In the genomic region with DNA sequence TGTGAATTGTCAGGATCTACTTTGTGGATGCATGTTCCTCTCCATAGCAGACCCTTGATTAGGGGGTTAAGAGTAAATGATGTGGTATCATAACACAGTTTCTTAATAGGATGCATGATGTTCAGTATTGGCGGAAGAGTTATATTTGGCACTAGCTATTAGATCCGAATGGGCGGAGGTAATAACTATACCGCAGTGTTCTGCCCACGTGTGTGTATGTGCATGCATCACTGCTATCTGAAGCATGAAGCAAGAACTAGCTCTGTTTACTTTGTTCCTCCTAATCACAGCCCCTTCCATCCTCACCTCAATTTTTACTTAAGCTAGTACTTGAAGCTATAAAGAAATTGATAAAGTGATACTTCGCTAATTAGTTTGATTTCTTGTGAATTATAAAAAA, we compare ENCODE assay signal across 16 cellular contexts.
DNase-seq lines count a peak whose midpoint lies in the region; ATAC-seq and TF ChIP-seq lines count a peak whose summit lies in the region.
"Had no signal": no experiment of that assay in that cellular context is flagged by ENCODE, and none has a peak within 500 bp of the region (broad histone marks: within the 10 kb centered on the region; RNA-seq: fewer than 3 reads in every experiment).

No MANE protein-coding gene starts in this region.

- peaks cover 73% of the 10 kb centered on the region for H3K4me1 ChIP-seq in left ventricle myocardium inferior
- H3K4me1 ChIP-seq: A549, BE2C had no signal

- no peaks in the 10 kb centered on the region for H3K4me1 Mint-ChIP-seq in activated T-helper 17 cell treated with anti-CD3 and anti-CD28 coated beads, Interleukin-2, amount 50 U/mL, for 72 hours

- H3K27ac ChIP-seq in left ventricle myocardium inferior (replicated peaks), result peak overlapping the region; percentile 90
- H3K27ac ChIP-seq: A549, C4-2B had no signal

- ATAC-seq in left cardiac atrium, result no peak
- ATAC-seq in GM19452 (IDR thresholded peaks at IDR 0.05; ENCODE audit: unreplicated experiment), result peak; percentile 54
- peak; percentile 56 for ATAC-seq in HG02798 (IDR thresholded peaks at IDR 0.05; ENCODE audit: poor library complexity, unreplicated experiment)
- ATAC-seq in activated T-helper 17 cell treated with anti-CD3 and anti-CD28 coated beads, Interleukin-2, amount 50 U/mL, for 72 hours (replicated peaks), result no peak
- ATAC-seq: A549 had no signal

- H3K27me3 Mint-ChIP-seq in activated T-helper 17 cell treated with anti-CD3 and anti-CD28 coated beads, Interleukin-2, amount 50 U/mL, for 72 hours, result no peaks in the 10 kb centered on the region
- H3K27me3 Mint-ChIP-seq: CD4-positive, alpha-beta memory T cell had no signal

- no peak for TF ChIP-seq CTCF in left ventricle myocardium inferior (IDR thresholded peaks at IDR 0.05; ENCODE audit: borderline replicate concordance)

- intact Hi-C loops in left ventricle myocardium inferior (cut with micrococcal nuclease), result no loop called here
- intact Hi-C loops in left cardiac atrium (cut with DNase I), result no loop called here

- H3K4me3 ChIP-seq in left ventricle myocardium inferior, result no peak overlapping the region
- H3K4me3 ChIP-seq: A549, HAP-1 had no signal

- no peaks in the 10 kb centered on the region for H3K9me3 Mint-ChIP-seq in activated T-helper 17 cell treated with anti-CD3 and anti-CD28 coated beads, Interleukin-2, amount 50 U/mL, for 72 hours

- no peak overlapping the region for H3K4me3 Mint-ChIP-seq in activated T-helper 17 cell treated with anti-CD3 and anti-CD28 coated beads, Interleukin-2, amount 50 U/mL, for 72 hours
- H3K4me3 Mint-ChIP-seq: CD4-positive, alpha-beta memory T cell had no signal

- DNase-seq in left ventricle myocardium inferior (no peak), left cardiac atrium (no peak), cerebellar cortex (ENCODE audit: low spot score) (no peak), NCI-H146 (lab: John Stamatoyannopoulos, UW) (no peak)
- DNase-seq: BE2C; CD4-positive, alpha-beta memory T cell; DMS153; GF-D8; IMR-90; KBM-7 had no signal

- H3K9me3 ChIP-seq in left ventricle myocardium inferior (replicated peaks), result peaks cover 5% of the 10 kb centered on the region
- H3K9me3 ChIP-seq: A549, BE2C, HAP-1 had no signal

- H3K36me3 Mint-ChIP-seq in activated T-helper 17 cell treated with anti-CD3 and anti-CD28 coated beads, Interleukin-2, amount 50 U/mL, for 72 hours (ENCODE audit: low read depth), result no peaks in the 10 kb centered on the region

- no peak overlapping the region for H3K27ac Mint-ChIP-seq in activated T-helper 17 cell treated with anti-CD3 and anti-CD28 coated beads, Interleukin-2, amount 50 U/mL, for 72 hours
- H3K27ac Mint-ChIP-seq: CD4-positive, alpha-beta memory T cell had no signal

- no peaks in the 10 kb centered on the region for H3K27me3 ChIP-seq in left ventricle myocardium inferior (ENCODE audit: low read depth)
- H3K27me3 ChIP-seq: BE2C had no signal

- no peaks in the 10 kb centered on the region for H3K36me3 ChIP-seq in left ventricle myocardium inferior
- H3K36me3 ChIP-seq: BE2C, HAP-1 had no signal

Comparison
In these comparisons a context has a peak if more than half of its experiments do, and no peak if none do; other contexts are left out.
1. ATAC-seq: peak in GM19452 (single experiment) and HG02798 (single experiment); none in left cardiac atrium (0 of 2) and activated T-helper 17 cell treated with anti-CD3 and anti-CD28 coated beads, Interleukin-2, amount 50 U/mL, for 72 hours (single experiment).